8 cellular contexts compared by ENCODE assay signal in the genomic region with DNA sequence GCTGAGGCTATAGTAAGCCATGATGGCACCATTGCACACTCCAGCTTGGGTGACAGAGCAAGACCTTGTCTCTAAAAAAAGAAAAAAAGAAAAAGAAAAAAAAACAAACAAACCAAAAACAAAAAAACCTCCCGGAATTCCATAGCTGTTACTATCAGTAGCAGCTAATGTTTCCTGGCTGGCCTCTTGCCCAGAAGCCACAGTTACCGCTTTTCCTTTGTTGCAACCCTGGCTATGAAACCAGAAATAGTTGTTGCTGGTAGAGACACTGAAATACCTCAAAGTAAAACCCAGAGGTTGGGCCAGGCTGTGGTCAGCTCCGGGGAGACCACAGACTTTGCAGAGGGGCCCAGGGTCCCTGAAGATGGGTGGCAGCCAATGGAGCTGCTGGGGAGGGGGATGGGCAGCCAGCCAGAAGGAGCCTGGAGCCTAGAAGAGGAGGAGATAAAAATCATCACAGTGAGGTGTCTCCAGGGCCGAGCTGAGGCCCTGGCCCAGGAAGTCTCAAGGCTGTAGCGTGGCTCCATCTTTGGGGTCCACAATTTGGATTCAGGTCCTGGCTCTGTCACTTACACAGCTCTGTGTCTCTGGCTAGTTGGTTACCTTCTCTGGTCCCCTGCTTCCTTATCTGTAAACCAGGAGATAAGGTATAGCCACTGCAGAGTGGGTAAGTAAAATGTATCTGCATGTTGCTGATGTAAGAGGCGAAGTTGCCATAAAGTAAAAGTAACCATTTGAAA. TPM values are rescaled to one million over a fixed set of nuclear protein-coding genes. Genes with fewer than 3 reads are reported as not detected.
DNase-seq lines count a peak whose midpoint lies in the region; ATAC-seq, FAIRE-seq and TF ChIP-seq lines count a peak whose summit lies in the region.

No MANE protein-coding gene starts in this region.

- H3K36me3 Mint-ChIP-seq in brain: no peaks in the 10 kb centered on the region

- FAIRE-seq in islet of Langerhans (lab: Jason Lieb, UNC) (peak; percentile 21), small intestine (lab: Jason Lieb, UNC) (no peak)

- H3K4me1 ChIP-seq in small intestine (ENCODE audit: control insufficient read depth in 2 of 2, insufficient read depth in 1 of 2, low read depth in 1 of 2, low read length in 1 of 2): peaks cover 4 to 10% of the 10 kb centered on the region in 2 donors

- H3K27ac ChIP-seq in AG04450 (ENCODE audit: low read depth, low read length) (peak overlapping the region; percentile 96), small intestine (ENCODE audit: low read depth in 1 of 2, low read length in 1 of 2) (peak overlapping the region; percentile 12 to 85)

- WGBS in small intestine, 3 donors: 9 to 13% (median 9%) methylated on average over 6 of the region's 6 CpGs

- TF ChIP-seq CTCF in AG04450 (IDR thresholded peaks at IDR 0.05; ENCODE audit: low read depth, low read length) (no peak), brain (conservative IDR thresholded peaks at IDR 0.05) (no peak)

- CTCF ChIA-PET in AG04450 (lab: Charles Lee): no interaction called here

- H3K4me1 Mint-ChIP-seq in brain: peaks cover 38% of the 10 kb centered on the region

- H3K4me3 ChIP-seq in AG04450 (ENCODE audit: low read depth, low read length) (peak overlapping the region; percentile 18; the same call in 1 of the 2 replicates), small intestine (ENCODE audit: low read depth in 1 of 2, low read length in 2 of 2) (no peak overlapping the region)

- peak overlapping the region; percentile 71 to 88 (median 75) for H3K4me3 Mint-ChIP-seq in brain

- H3K9me3 Mint-ChIP-seq in brain: no peaks in the 10 kb centered on the region

- H3K27ac Mint-ChIP-seq in brain: peak overlapping the region; percentile 95 to 99 (median 97)

- H3K9me3 ChIP-seq in AG04450 (ENCODE audit: control insufficient read depth, insufficient read depth, low read length): no peaks in the 10 kb centered on the region
- no peaks in the 10 kb centered on the region for H3K9me3 ChIP-seq in small intestine (ENCODE audit: control insufficient read depth, low read depth)

- no peaks in the 10 kb centered on the region for H3K36me3 ChIP-seq in small intestine (ENCODE audit: control insufficient read depth in 2 of 2, insufficient read depth in 2 of 2, low read length in 2 of 2)

- peak; percentile 87 for DNase-seq in AG04450 (ENCODE audit: low read depth, low spot score)
- peak; percentile 88 for DNase-seq in HCEC 1CT
- peak; percentile 85 for DNase-seq in NOMO-1 treated with dmso at 0.1 percent for 144 hours (lab: John Stamatoyannopoulos, UW; ENCODE audit: unreplicated experiment)
- peak; percentile 49 for DNase-seq in small intestine

- peaks cover 8% of the 10 kb centered on the region for H3K27me3 Mint-ChIP-seq in brain

- no peaks in the 10 kb centered on the region for H3K27me3 ChIP-seq in AG04450 (ENCODE audit: control insufficient read depth, insufficient read depth, low read length)
- no peaks in the 10 kb centered on the region for H3K27me3 ChIP-seq in small intestine (ENCODE audit: control insufficient read depth in 2 of 2, insufficient read depth in 2 of 2, low read length in 2 of 2)

- POLR2A ChIA-PET in AG04450 (lab: Yijun Ruan, JAX): interaction anchor here (0.5 to 1.5 kb wide), 9 partner anchors 16 to 804 kb away, joined by 3 to 12 read pairs (median 5); no protein-coding TSS in a partner anchor

- no peak for ATAC-seq in GM18909 (IDR thresholded peaks at IDR 0.05; ENCODE audit: poor library complexity, unreplicated experiment)
- ATAC-seq in GM21723 (IDR thresholded peaks at IDR 0.05; ENCODE audit: unreplicated experiment): no peak

RNA-seq across cellular contexts. Expression of a gene that starts 3.4 kb away (rescaled TPM):
- polyA plus RNA-seq in AG04450 (2011; rRNA removed): 8.7 and 13.4 TPM in 2 replicates
- 4.0 and 4.3 TPM in 2 replicates for polyA minus RNA-seq in AG04450 (2011; rRNA and poly(A)+ RNA removed)
- polyA plus RNA-seq in brain (ENCODE audit: insufficient read depth, low read depth, low replicate concordance): 17.5 TPM
- polyA plus RNA-seq in small intestine: 10 to 100 TPM in 1 of 3 donors, 1 to 10 TPM in 2; 1.8 to 10.9 (median 3.0) TPM

RNA-seq across cellular contexts. Expression of a gene that starts 45.4 kb away (rescaled TPM):
- 101 and 110 TPM in 2 replicates for polyA plus RNA-seq in AG04450 (2011; rRNA removed)
- polyA minus RNA-seq in AG04450 (2011; rRNA and poly(A)+ RNA removed): 94.4 and 101 TPM in 2 replicates
- polyA plus RNA-seq in brain (ENCODE audit: insufficient read depth, low read depth, low replicate concordance): 120 TPM
- 10 to 100 TPM; 53.9 to 92.1 (median 69.4) TPM for polyA plus RNA-seq in small intestine
